ENCODE assay signal across 15 cellular contexts in the genomic region with DNA sequence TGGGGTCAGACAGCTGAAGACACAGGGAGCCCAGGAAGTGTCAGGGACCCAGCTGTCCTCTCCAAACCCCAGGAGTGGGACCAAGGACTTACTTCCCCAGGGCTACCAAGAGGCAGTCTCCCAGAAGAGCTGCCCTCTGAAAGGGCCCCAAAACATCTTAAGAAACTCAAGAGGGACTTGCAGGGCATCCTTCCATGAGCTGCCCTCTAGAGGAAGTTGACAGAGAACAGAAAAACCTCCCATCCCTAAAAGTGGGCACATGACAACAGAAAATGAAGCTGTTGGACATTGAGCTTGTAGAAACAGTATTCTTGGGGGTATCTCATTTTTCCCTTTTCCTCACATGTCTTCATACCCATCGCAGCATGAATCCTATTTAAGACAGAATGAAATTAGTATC. TPM values are rescaled to one million over a fixed set of nuclear protein-coding genes. Genes with fewer than 3 reads are reported as not detected.
DNase-seq lines count a peak whose midpoint lies in the region; TF ChIP-seq lines count a peak whose summit lies in the region.
"Had no signal": no experiment of that assay in that cellular context is flagged by ENCODE, and none has a peak within 500 bp of the region (broad histone marks: within the 10 kb centered on the region; RNA-seq: fewer than 3 reads in every experiment).

No MANE protein-coding gene starts in this region.

- H3K4me3 ChIP-seq in HUES6 (ENCODE audit: low read depth, low read length) (peak overlapping the region; percentile 19; the same call in 1 of the 2 replicates), astrocyte of the cerebellum (ENCODE audit: low read depth, low read length) (no peak overlapping the region), Peyer's patch (no peak overlapping the region)
- H3K4me3 ChIP-seq: dorsolateral prefrontal cortex, SJSA1, thyroid gland had no signal

- H3K36me3 Mint-ChIP-seq in nephron progenitor cell (ENCODE audit: low read depth), result no peaks in the 10 kb centered on the region
- H3K36me3 Mint-ChIP-seq: activated naive CD4-positive, alpha-beta T cell treated with anti-CD3 and anti-CD28 coated beads, Interleukin-2, amount 50 U/mL, for 72 hours; memory B cell had no signal

- H3K4me1 Mint-ChIP-seq in nephron progenitor cell, result peaks cover 19% of the 10 kb centered on the region

- no peak overlapping the region for H3K4me3 Mint-ChIP-seq in nephron progenitor cell
- H3K4me3 Mint-ChIP-seq: memory B cell had no signal

- no peak for TF ChIP-seq POLR2A in Peyer's patch (IDR thresholded peaks at IDR 0.05)

- peaks cover 25% of the 10 kb centered on the region for H3K27me3 Mint-ChIP-seq in nephron progenitor cell (ENCODE audit: low read depth, poor library complexity)

- DNase-seq in ELR (ENCODE audit: low read depth) (peak; percentile 17), astrocyte of the cerebellum (ENCODE audit: low read depth) (no peak), nephron progenitor cell (no peak), NCI-H1092 treated with DMSO at 0.1 percent for 48 hours (lab: John Stamatoyannopoulos, UW) (no peak), Peyer's patch (no peak), DMS153 (lab: John Stamatoyannopoulos, UW) (no peak)
- DNase-seq: activated CD4-positive, alpha-beta T cell treated with anti-CD3 and anti-CD28 coated beads, Interleukin-2, amount 50 U/mL, for 1 hour; dorsolateral prefrontal cortex; head of caudate nucleus; NCI-H1930; thyroid gland had no signal

- TF ChIP-seq CTCF in astrocyte of the cerebellum (IDR thresholded peaks at IDR 0.05; ENCODE audit: low read depth, low read length, missing control alignments), result peak; percentile 20
- peak; percentile 10 for TF ChIP-seq CTCF in nephron progenitor cell (IDR thresholded peaks at IDR 0.05)
- no peak for TF ChIP-seq CTCF in Peyer's patch (IDR thresholded peaks at IDR 0.05)

- in situ Hi-C loops in astrocyte of the cerebellum (cut with HindIII; ENCODE audit: low sequenced_read_pairs), result no loop called here

- H3K36me3 ChIP-seq in HUES6 (ENCODE audit: control insufficient read depth, insufficient read depth, low read length), result no peaks in the 10 kb centered on the region
- H3K36me3 ChIP-seq in Peyer's patch, result no peaks in the 10 kb centered on the region
- H3K36me3 ChIP-seq: SJSA1, thyroid gland had no signal

- H3K27ac Mint-ChIP-seq in nephron progenitor cell, result no peak overlapping the region
- H3K27ac Mint-ChIP-seq: activated naive CD4-positive, alpha-beta T cell treated with anti-CD3 and anti-CD28 coated beads, Interleukin-2, amount 50 U/mL, for 72 hours; memory B cell had no signal

- no peak overlapping the region for H3K27ac ChIP-seq in HUES6 (ENCODE audit: low read depth, low read length)
- no peak overlapping the region for H3K27ac ChIP-seq in Peyer's patch
- H3K27ac ChIP-seq: dorsolateral prefrontal cortex, SJSA1, thyroid gland had no signal

- no peak overlapping the region for H3K9ac ChIP-seq in HUES6 (ENCODE audit: low read length)

- H3K4me1 ChIP-seq in HUES6 (ENCODE audit: control insufficient read depth, insufficient read depth, low read length) (peaks cover 5% of the 10 kb centered on the region; the same call in 1 of the 2 replicates), Peyer's patch (no peaks in the 10 kb centered on the region)
- H3K4me1 ChIP-seq: SJSA1, thyroid gland had no signal

- H3K27me3 ChIP-seq in HUES6 (ENCODE audit: control insufficient read depth, insufficient read depth, low read length) (no peaks in the 10 kb centered on the region), Peyer's patch (no peaks in the 10 kb centered on the region)
- H3K27me3 ChIP-seq: thyroid gland had no signal

- no peaks in the 10 kb centered on the region for H3K9me3 Mint-ChIP-seq in nephron progenitor cell
- H3K9me3 Mint-ChIP-seq: activated naive CD4-positive, alpha-beta T cell treated with anti-CD3 and anti-CD28 coated beads, Interleukin-2, amount 50 U/mL, for 72 hours; memory B cell had no signal

- H3K9me3 ChIP-seq in HUES6 (ENCODE audit: control insufficient read depth, insufficient read depth, low read depth, low read length), result no peaks in the 10 kb centered on the region
- H3K9me3 ChIP-seq in Peyer's patch, result no peaks in the 10 kb centered on the region
- H3K9me3 ChIP-seq: SJSA1, thyroid gland had no signal

RNA-seq across cellular contexts. Expression of a gene that starts 58.9 kb away (rescaled TPM):
- 10 to 100 TPM; 19.1 to 55.4 (median 37.9) TPM for total RNA-seq in Peyer's patch
- total RNA-seq: activated naive CD4-positive, alpha-beta T cell treated with anti-CD3 and anti-CD28 coated beads, Interleukin-2, amount 50 U/mL, for 72 hours had no signal

Comparison
In these comparisons a context has a peak if more than half of its experiments do, and no peak if none do; other contexts are left out.
1. CTCF ChIP-seq: peak in astrocyte of the cerebellum (single experiment) and nephron progenitor cell (single experiment); none in Peyer's patch (0 of 6).